ENCODE assay signal across 10 cellular contexts in genomic region chr20:52893498-52893897, GRCh38.
"Had no signal": no experiment of that assay in that cellular context is flagged by ENCODE, and none has a peak within 500 bp of the region (broad histone marks: within the 10 kb centered on the region; RNA-seq: fewer than 3 reads in every experiment).

No MANE protein-coding gene starts in this region.

- H2AFZ ChIP-seq: GM23338 had no signal

- H3K4me3 ChIP-seq: GM23338 had no signal

- H3K27ac ChIP-seq: HL-60, KMS-11 had no signal

- ATAC-seq: GM23338, HCT116 had no signal

- FAIRE-seq: H1, H54 had no signal

- H3K4me2 ChIP-seq: GM23338, KMS-11 had no signal

- DNase-seq: H9, IMR-90, Karpas-422, KBM-7 had no signal

- H3K9ac ChIP-seq: KMS-11 had no signal
